Comparison of ENCODE assay signal across 1 cellular context in the genomic region with DNA sequence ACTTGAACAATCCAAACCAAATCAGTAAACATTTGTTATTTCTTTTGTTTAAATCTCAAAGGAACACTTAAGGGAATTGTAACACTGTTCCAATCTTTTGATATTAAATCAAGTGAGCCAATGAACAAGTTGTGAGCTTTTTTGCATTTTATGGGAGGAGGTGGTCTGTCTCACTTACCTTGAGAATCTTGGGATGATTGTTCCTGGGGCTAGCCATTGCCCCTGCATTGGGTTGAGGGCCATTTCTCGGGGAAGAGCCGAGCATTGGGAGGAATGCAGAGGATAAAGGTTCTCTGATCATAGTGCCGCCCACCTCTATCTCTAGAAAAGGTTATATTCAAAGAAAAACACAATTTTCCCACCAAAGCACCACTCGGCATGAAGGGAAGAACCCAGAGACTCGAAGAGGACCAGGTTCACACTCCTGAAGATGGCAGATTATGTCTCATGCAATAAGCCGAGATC.
TF ChIP-seq lines count a peak whose summit lies in the region.

No MANE protein-coding gene starts in this region.

TF ChIP-seq in HepG2, 621 proteins besides CTCF, POLR2A, EP300 and RAD21 (continued from another document):
- TF ChIP-seq KAT7 (CRISPR knock-in tag; IDR thresholded peaks at IDR 0.05; ENCODE audit: borderline replicate concordance) = 0 out of 2 replicates have a peak, but pooled peaks have one; percentile 68
- TF ChIP-seq SP4 (CRISPR knock-in tag; IDR thresholded peaks at IDR 0.05) = 0 out of 2 replicates have a peak, but pooled peaks have one; percentile 53
- TF ChIP-seq MIXL1 (CRISPR knock-in tag; IDR thresholded peaks at IDR 0.05) = no peak
- TF ChIP-seq CBX5 (CRISPR knock-in tag; IDR thresholded peaks at IDR 0.05; ENCODE audit: borderline replicate concordance) = 0 out of 2 replicates have a peak, but pooled peaks have one; percentile 18
- peak; percentile 73; the same call in 1 of the 2 replicates for TF ChIP-seq ZNF816 (CRISPR knock-in tag; IDR thresholded peaks at IDR 0.05; ENCODE audit: borderline replicate concordance)
- no peak; the same call in 1 of the 2 replicates for TF ChIP-seq ZNF879 (CRISPR knock-in tag; IDR thresholded peaks at IDR 0.05)
- no peak for TF ChIP-seq NR1H2 (CRISPR knock-in tag; IDR thresholded peaks at IDR 0.05; ENCODE audit: borderline replicate concordance, low read depth)
- TF ChIP-seq SMAD1 (CRISPR knock-in tag; IDR thresholded peaks at IDR 0.05; ENCODE audit: borderline replicate concordance, low read depth) = 0 out of 2 replicates have a peak, but pooled peaks have one; percentile 81
- 0 out of 2 replicates have a peak, but pooled peaks have one; percentile 82 for TF ChIP-seq ZNF598 (CRISPR knock-in tag; IDR thresholded peaks at IDR 0.05; ENCODE audit: borderline replicate concordance)
- no peak for TF ChIP-seq CCAR2 (optimal IDR thresholded peaks at IDR 0.05; ENCODE audit: low read depth, low read length)
- peak; percentile 78; the same call in 1 of the 2 replicates for TF ChIP-seq ZNF367 (CRISPR knock-in tag; IDR thresholded peaks at IDR 0.05; ENCODE audit: borderline replicate concordance)
- no peak for TF ChIP-seq NCOA2 (CRISPR knock-in tag; IDR thresholded peaks at IDR 0.05)
- 0 out of 2 replicates have a peak, but pooled peaks have one; percentile 55 for TF ChIP-seq RBAK (CRISPR knock-in tag; IDR thresholded peaks at IDR 0.05)
- TF ChIP-seq, protein P1, sequence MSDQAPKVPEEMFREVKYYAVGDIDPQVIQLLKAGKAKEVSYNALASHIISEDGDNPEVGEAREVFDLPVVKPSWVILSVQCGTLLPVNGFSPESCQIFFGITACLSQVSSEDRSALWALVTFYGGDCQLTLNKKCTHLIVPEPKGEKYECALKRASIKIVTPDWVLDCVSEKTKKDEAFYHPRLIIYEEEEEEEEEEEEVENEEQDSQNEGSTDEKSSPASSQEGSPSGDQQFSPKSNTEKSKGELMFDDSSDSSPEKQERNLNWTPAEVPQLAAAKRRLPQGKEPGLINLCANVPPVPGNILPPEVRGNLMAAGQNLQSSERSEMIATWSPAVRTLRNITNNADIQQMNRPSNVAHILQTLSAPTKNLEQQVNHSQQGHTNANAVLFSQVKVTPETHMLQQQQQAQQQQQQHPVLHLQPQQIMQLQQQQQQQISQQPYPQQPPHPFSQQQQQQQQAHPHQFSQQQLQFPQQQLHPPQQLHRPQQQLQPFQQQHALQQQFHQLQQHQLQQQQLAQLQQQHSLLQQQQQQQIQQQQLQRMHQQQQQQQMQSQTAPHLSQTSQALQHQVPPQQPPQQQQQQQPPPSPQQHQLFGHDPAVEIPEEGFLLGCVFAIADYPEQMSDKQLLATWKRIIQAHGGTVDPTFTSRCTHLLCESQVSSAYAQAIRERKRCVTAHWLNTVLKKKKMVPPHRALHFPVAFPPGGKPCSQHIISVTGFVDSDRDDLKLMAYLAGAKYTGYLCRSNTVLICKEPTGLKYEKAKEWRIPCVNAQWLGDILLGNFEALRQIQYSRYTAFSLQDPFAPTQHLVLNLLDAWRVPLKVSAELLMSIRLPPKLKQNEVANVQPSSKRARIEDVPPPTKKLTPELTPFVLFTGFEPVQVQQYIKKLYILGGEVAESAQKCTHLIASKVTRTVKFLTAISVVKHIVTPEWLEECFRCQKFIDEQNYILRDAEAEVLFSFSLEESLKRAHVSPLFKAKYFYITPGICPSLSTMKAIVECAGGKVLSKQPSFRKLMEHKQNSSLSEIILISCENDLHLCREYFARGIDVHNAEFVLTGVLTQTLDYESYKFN (CRISPR knock-in tag; conservative IDR thresholded peaks at IDR 0.05) = no peak
- TF ChIP-seq HNRNPL (IDR thresholded peaks at IDR 0.05; ENCODE audit: low read depth, low read length) = peak; percentile 57; the same call in 1 of the 2 replicates
- TF ChIP-seq FLYWCH1 (CRISPR knock-in tag; IDR thresholded peaks at IDR 0.05) = no peak
- 0 out of 2 replicates have a peak, but pooled peaks have one; percentile 84 for TF ChIP-seq PAF1 (CRISPR knock-in tag; IDR thresholded peaks at IDR 0.05)
TF ChIP-seq in HepG2: peak in this region for 37.
